ENCODE assay signal across 8 cellular contexts in the genomic region with DNA sequence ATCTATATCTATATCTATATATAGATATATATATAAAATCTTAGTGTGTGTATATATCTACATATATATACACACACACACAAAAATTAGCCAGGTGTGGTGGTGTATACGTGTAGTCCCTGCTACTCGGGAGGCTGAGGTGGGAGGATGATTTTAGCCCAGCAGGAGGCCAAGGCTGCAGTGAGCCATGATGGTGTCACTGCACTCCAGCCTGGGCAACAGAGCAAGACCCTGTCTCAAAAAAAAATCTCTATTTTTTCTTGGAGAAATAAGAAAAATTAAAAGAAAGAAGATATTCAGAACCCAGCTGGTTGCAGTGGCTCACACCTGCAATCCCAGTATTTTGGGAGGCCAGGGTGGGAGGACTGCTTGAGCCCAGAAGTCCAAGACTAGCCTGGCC.
"Had no signal": no experiment of that assay in that cellular context is flagged by ENCODE, and none has a peak within 500 bp of the region (broad histone marks: within the 10 kb centered on the region; RNA-seq: fewer than 3 reads in every experiment).

No MANE protein-coding gene starts in this region.

- ATAC-seq: GM12878 had no signal

- H3K4me3 ChIP-seq: GM12878 had no signal

- FAIRE-seq: G401.6, GM12878, GM12891, GM12892, GM18507, GM19239 had no signal

- DNase-seq: GDM1, GF-D8 had no signal
